13 cellular contexts compared by ENCODE assay signal in genomic region chr1:32127780-32128179, GRCh38. TPM values are rescaled to one million over a fixed set of nuclear protein-coding genes. Genes with fewer than 3 reads are reported as not detected.
DNase-seq lines count a peak whose midpoint lies in the region; ATAC-seq and TF ChIP-seq lines count a peak whose summit lies in the region.
"Had no signal": no experiment of that assay in that cellular context is flagged by ENCODE, and none has a peak within 500 bp of the region (broad histone marks: within the 10 kb centered on the region; RNA-seq: fewer than 3 reads in every experiment).

No MANE protein-coding gene starts in this region.

- no peak overlapping the region for H3K9ac ChIP-seq in SK-N-MC (ENCODE audit: insufficient read length)
- H3K9ac ChIP-seq: KMS-11 had no signal

- H3K27ac Mint-ChIP-seq in activated T-cell treated with anti-CD3 and anti-CD28 coated beads, Interleukin-2, amount 50 U/mL, for 72 hours = peak overlapping the region; percentile 43
- H3K27ac Mint-ChIP-seq: activated naive CD4-positive, alpha-beta T cell treated with anti-CD3 and anti-CD28 coated beads, Interleukin-2, amount 50 U/mL, for 72 hours had no signal

- H3K4me3 ChIP-seq in SK-N-MC = no peak overlapping the region
- no peak overlapping the region for H3K4me3 ChIP-seq in fibroblast of villous mesenchyme (ENCODE audit: low read depth, low read length)
- H3K4me3 ChIP-seq in testis = no peak overlapping the region
- H3K4me3 ChIP-seq: left lung had no signal

- H3K4me3 Mint-ChIP-seq in activated T-cell treated with anti-CD3 and anti-CD28 coated beads, Interleukin-2, amount 50 U/mL, for 72 hours = no peak overlapping the region

- no peak for DNase-seq in activated T-cell treated with anti-CD3 and anti-CD28 coated beads, Interleukin-2, amount 50 U/mL, for 72 hours
- no peak for DNase-seq in activated T-cell treated with anti-CD3 and anti-CD28 coated beads, Interleukin-2, amount 50 U/mL, for 1 hour
- DNase-seq in SK-N-MC (ENCODE audit: low read depth, low spot score) (no peak), fibroblast of villous mesenchyme (ENCODE audit: low read depth) (no peak), testis (no peak), ureter (ENCODE audit: low spot score) (no peak), globus pallidus (ENCODE audit: low spot score) (no peak)
- DNase-seq: left lung, NCI-H146, NCI-H510A had no signal

- H3K9me3 ChIP-seq in SK-N-MC (ENCODE audit: low read depth, low read length) = no peaks in the 10 kb centered on the region
- no peaks in the 10 kb centered on the region for H3K9me3 ChIP-seq in testis
- H3K9me3 ChIP-seq: left lung had no signal

- H3K27ac ChIP-seq in SK-N-MC (peak overlapping the region; percentile 11; the same call in 1 of the 2 replicates), testis (no peak overlapping the region)
- H3K27ac ChIP-seq: KMS-11 had no signal

- H3K27me3 ChIP-seq in testis = no peaks in the 10 kb centered on the region
- H3K27me3 ChIP-seq: left lung had no signal

- H3K9me3 Mint-ChIP-seq in activated T-cell treated with anti-CD3 and anti-CD28 coated beads, Interleukin-2, amount 50 U/mL, for 72 hours = no peaks in the 10 kb centered on the region
- H3K9me3 Mint-ChIP-seq: activated naive CD4-positive, alpha-beta T cell treated with anti-CD3 and anti-CD28 coated beads, Interleukin-2, amount 50 U/mL, for 72 hours had no signal

- TF ChIP-seq CTCF in fibroblast of villous mesenchyme (IDR thresholded peaks at IDR 0.05; ENCODE audit: insufficient read depth, low read depth, low read length) (peak; percentile 4), testis (IDR thresholded peaks at IDR 0.05) (peak in 2 of 3 experiments; percentile 14 to 20)

- TF ChIP-seq POLR2A in testis (IDR thresholded peaks at IDR 0.05) = no peak

- WGBS in testis, 2 donors = 81 to 87% methylated on average over 2 of the region's 2 CpGs

- H3K27me3 Mint-ChIP-seq in activated T-cell treated with anti-CD3 and anti-CD28 coated beads, Interleukin-2, amount 50 U/mL, for 72 hours (ENCODE audit: low read depth) = no peaks in the 10 kb centered on the region

- H3K36me3 ChIP-seq in SK-N-MC (ENCODE audit: insufficient read depth, low read length) (peaks cover 4% of the 10 kb centered on the region), testis (ENCODE audit: low read depth, missing control alignments) (no peaks in the 10 kb centered on the region)

- ATAC-seq in activated T-cell treated with anti-CD3 and anti-CD28 coated beads, Interleukin-2, amount 50 U/mL, for 72 hours (replicated peaks in 1 of 2) = no peak
- ATAC-seq in HG02763 (IDR thresholded peaks at IDR 0.05; ENCODE audit: unreplicated experiment) = no peak
- ATAC-seq: activated naive CD4-positive, alpha-beta T cell treated with anti-CD3 and anti-CD28 coated beads, Interleukin-2, amount 50 U/mL, for 72 hours; left lung had no signal

- H3K4me1 Mint-ChIP-seq in activated T-cell treated with anti-CD3 and anti-CD28 coated beads, Interleukin-2, amount 50 U/mL, for 72 hours (ENCODE audit: low read depth) = peaks cover 33% of the 10 kb centered on the region

- peaks cover 0 to 10% of the 10 kb centered on the region in 2 donors for H3K36me3 Mint-ChIP-seq in activated T-cell treated with anti-CD3 and anti-CD28 coated beads, Interleukin-2, amount 50 U/mL, for 72 hours (ENCODE audit: insufficient read depth in 2 of 2)
- H3K36me3 Mint-ChIP-seq: activated naive CD4-positive, alpha-beta T cell treated with anti-CD3 and anti-CD28 coated beads, Interleukin-2, amount 50 U/mL, for 72 hours had no signal

- no peaks in the 10 kb centered on the region for H3K4me1 ChIP-seq in testis

- intact Hi-C loops in testis (cut with DNase I; ENCODE audit: low total_unique reads) = no loop called here

RNA-seq across cellular contexts. Expression of gene KPNA6, which starts 19.9 kb away (rescaled TPM):
- 10 to 100 TPM; 63.3 to 65.8 TPM for total RNA-seq in activated T-cell treated with anti-CD3 and anti-CD28 coated beads, Interleukin-2, amount 50 U/mL, for 72 hours
- total RNA-seq in fibroblast of villous mesenchyme (61.8 and 96.7 TPM in 2 replicates), testis (10 to 100 TPM; 56.5 to 64.6 TPM), ureter (63.5 TPM)
- polyA plus RNA-seq in testis (ENCODE audit: insufficient read depth, low read depth, low replicate concordance) = 107 TPM

RNA-seq across cellular contexts. Expression of gene TXLNA, which starts 51.7 kb away (rescaled TPM):
- 100 to 1,000 TPM in 1 of 2 donors, 10 to 100 TPM in 1; 97.1 to 113 TPM for total RNA-seq in activated T-cell treated with anti-CD3 and anti-CD28 coated beads, Interleukin-2, amount 50 U/mL, for 72 hours
- 105 and 128 TPM in 2 replicates for total RNA-seq in fibroblast of villous mesenchyme
- 10 to 100 TPM; 67.6 to 69.2 TPM for total RNA-seq in testis
- 52.6 TPM for polyA plus RNA-seq in testis (ENCODE audit: insufficient read depth, low read depth, low replicate concordance)
- total RNA-seq in ureter = 59.6 TPM

RNA-seq across cellular contexts. Expression of gene TMEM39B, which starts 55.0 kb away (rescaled TPM):
- total RNA-seq in activated T-cell treated with anti-CD3 and anti-CD28 coated beads, Interleukin-2, amount 50 U/mL, for 72 hours = 10 to 100 TPM; 28.4 to 38.0 TPM
- total RNA-seq in fibroblast of villous mesenchyme (5.6 and 5.8 TPM in 2 replicates), testis (10 to 100 TPM; 15.7 to 16.9 TPM), ureter (21.9 TPM)
- polyA plus RNA-seq in testis (ENCODE audit: insufficient read depth, low read depth, low replicate concordance) = 24.0 TPM
